34 cellular contexts compared by ENCODE assay signal in genomic region chrX:85327060-85327333, GRCh38. TPM values are rescaled to one million over a fixed set of nuclear protein-coding genes. Genes with fewer than 3 reads are reported as not detected.
"Had no signal": no experiment of that assay in that cellular context is flagged by ENCODE, and none has a peak within 500 bp of the region (broad histone marks: within the 10 kb centered on the region; RNA-seq: fewer than 3 reads in every experiment).

No MANE protein-coding gene starts in this region.

- H3K4me1 Mint-ChIP-seq: activated B cell treated with CpG ODN at 0.5 μM for 24 hours; activated CD4-positive, alpha-beta T cell treated with anti-CD3 and anti-CD28 coated beads, Interleukin-2, amount 10 ng/mL, durations not matched to agents 24 days and 14 days; activated naive CD8-positive, alpha-beta T cell treated with anti-CD3 and anti-CD28 coated beads for 36 hours; activated T-helper 17 cell treated with anti-CD3 and anti-CD28 coated beads, Interleukin-2, amount 50 U/mL, for 72 hours; brain; central memory CD8-positive, alpha-beta T cell had no signal

- ATAC-seq: activated CD8-positive, alpha-beta T cell treated with anti-CD3 and anti-CD28 coated beads for 36 hours; activated naive CD4-positive, alpha-beta T cell treated with anti-CD3 and anti-CD28 coated beads, Interleukin-2, amount 50 U/mL, for 72 hours; activated T-cell treated with anti-CD3 and anti-CD28 coated beads, Interleukin-2, amount 50 U/mL, for 4 hours; activated T-cell treated with anti-CD3 and anti-CD28 coated beads, Interleukin-2, amount 50 U/mL, for 72 hours; activated T-helper 17 cell treated with anti-CD3 and anti-CD28 coated beads, Interleukin-2, amount 50 U/mL, for 72 hours had no signal

- H3K9me3 Mint-ChIP-seq: activated B cell treated with CpG ODN at 0.5 μM for 24 hours; activated CD4-positive, alpha-beta T cell treated with anti-CD3 and anti-CD28 coated beads, Interleukin-2, amount 10 ng/mL, durations not matched to agents 24 days and 14 days; activated CD8-positive, alpha-beta T cell treated with anti-CD3 and anti-CD28 coated beads for 36 hours; activated naive CD4-positive, alpha-beta T cell treated with anti-CD3 and anti-CD28 coated beads for 36 hours; activated naive CD8-positive, alpha-beta T cell treated with anti-CD3 and anti-CD28 coated beads for 36 hours; activated T-helper 1 cell treated with anti-CD3 and anti-CD28 coated beads, Interleukin-12 subunit alpha, Interleukin-12 subunit beta, Interleukin-2, Interleukin-4 antibody, amounts not matched to agents 30 ng/mL and 10 ng/mL and 1 ng/mL, durations not matched to agents 14 hours and 24 hours and 36 hours had no signal

- H3K27ac Mint-ChIP-seq: activated B cell treated with CpG ODN at 0.5 μM for 24 hours; activated CD4-positive, alpha-beta memory T cell treated with anti-CD3 and anti-CD28 coated beads for 36 hours; activated CD4-positive, alpha-beta T cell treated with anti-CD3 and anti-CD28 coated beads, Interleukin-2, amount 10 ng/mL, durations not matched to agents 24 days and 14 days; activated CD8-positive, alpha-beta T cell treated with anti-CD3 and anti-CD28 coated beads for 36 hours; activated naive CD4-positive, alpha-beta T cell treated with anti-CD3 and anti-CD28 coated beads for 36 hours; activated naive CD4-positive, alpha-beta T cell treated with anti-CD3 and anti-CD28 coated beads, Interleukin-2, amount 50 U/mL, for 72 hours; activated naive CD8-positive, alpha-beta T cell treated with anti-CD3 and anti-CD28 coated beads for 36 hours; activated T-cell treated with anti-CD3 and anti-CD28 coated beads, Interleukin-2, amount 50 U/mL, for 72 hours; activated T-helper 1 cell treated with anti-CD3 and anti-CD28 coated beads, Interleukin-12 subunit alpha, Interleukin-12 subunit beta, Interleukin-2, Interleukin-4 antibody, amounts not matched to agents 30 ng/mL and 10 ng/mL and 1 ng/mL, durations not matched to agents 14 hours and 24 hours and 36 hours; activated T-helper 17 cell treated with anti-CD3 and anti-CD28 coated beads, Interleukin-2, amount 50 U/mL, for 72 hours; brain; T-helper 1 cell treated with Interleukin-12 subunit alpha and Interleukin-12 subunit beta and Interleukin-4 antibody, amounts not matched to agents 30 μg/mL and 1 μg/mL, for 36 hours; T-helper 2 cell treated with Interferon-gamma antibody and Interleukin-4, amounts not matched to agents 5 μg/mL and 100 μg/mL, for 36 hours had no signal

- H3K9me3 ChIP-seq: adrenal gland had no signal

- H3K4me3 Mint-ChIP-seq: activated B cell treated with CpG ODN at 0.5 μM for 24 hours; activated CD4-positive, alpha-beta memory T cell treated with anti-CD3 and anti-CD28 coated beads for 36 hours; activated CD4-positive, alpha-beta T cell treated with anti-CD3 and anti-CD28 coated beads, Interleukin-2, amount 10 ng/mL, durations not matched to agents 24 days and 14 days; activated CD8-positive, alpha-beta T cell treated with anti-CD3 and anti-CD28 coated beads for 36 hours; activated naive CD4-positive, alpha-beta T cell treated with anti-CD3 and anti-CD28 coated beads for 36 hours; activated naive CD8-positive, alpha-beta T cell treated with anti-CD3 and anti-CD28 coated beads for 36 hours; activated T-cell treated with anti-CD3 and anti-CD28 coated beads, Interleukin-2, amount 50 U/mL, for 4 hours; activated T-cell treated with anti-CD3 and anti-CD28 coated beads, Interleukin-2, amount 50 U/mL, for 72 hours; activated T-helper 1 cell treated with anti-CD3 and anti-CD28 coated beads, Interleukin-12 subunit alpha, Interleukin-12 subunit beta, Interleukin-2, Interleukin-4 antibody, amounts not matched to agents 30 ng/mL and 10 ng/mL and 1 ng/mL, durations not matched to agents 14 hours and 24 hours and 36 hours; activated T-helper 17 cell treated with anti-CD3 and anti-CD28 coated beads, Interleukin-2, amount 50 U/mL, for 72 hours; brain; central memory CD8-positive, alpha-beta T cell; T-helper 1 cell treated with Interleukin-12 subunit alpha and Interleukin-12 subunit beta and Interleukin-4 antibody, amounts not matched to agents 30 μg/mL and 1 μg/mL, for 36 hours; T-helper 2 cell treated with Interferon-gamma antibody and Interleukin-4, amounts not matched to agents 5 μg/mL and 100 μg/mL, for 36 hours had no signal

- DNase-seq: activated B cell treated with CpG ODN at 0.5 μM for 24 hours; activated CD4-positive, alpha-beta memory T cell treated with anti-CD3 and anti-CD28 coated beads for 36 hours; activated CD4-positive, alpha-beta T cell treated with anti-CD3 and anti-CD28 coated beads for 4 hours; activated CD4-positive, alpha-beta T cell treated with anti-CD3 and anti-CD28 coated beads, Interleukin-2, amount 10 ng/mL, durations not matched to agents 24 days and 14 days; activated CD4-positive, alpha-beta T cell treated with anti-CD3 and anti-CD28 coated beads, Interleukin-2, amount 50 U/mL, for 1 hour; activated CD4-positive, alpha-beta T cell treated with anti-CD3 and anti-CD28 coated beads, Interleukin-2, amount 50 U/mL, for 4 hours; activated CD8-positive, alpha-beta memory T cell treated with anti-CD3 and anti-CD28 coated beads, Interleukin-2, amount 50 U/mL, for 4 hours; activated CD8-positive, alpha-beta T cell treated with anti-CD3 and anti-CD28 coated beads for 36 hours; activated effector memory CD4-positive, alpha-beta T cell treated with anti-CD3 and anti-CD28 coated beads, Interleukin-2, amount 50 U/mL, for 16 hours; activated naive CD4-positive, alpha-beta T cell; activated naive CD4-positive, alpha-beta T cell treated with anti-CD3 and anti-CD28 coated beads for 36 hours; activated naive CD4-positive, alpha-beta T cell treated with anti-CD3 and anti-CD28 coated beads, Interleukin-2, amount 50 U/mL, for 16 hours; activated naive CD8-positive, alpha-beta T cell treated with anti-CD3 and anti-CD28 coated beads for 36 hours; activated T-cell treated with anti-CD3 and anti-CD28 coated beads for 4 hours; activated T-cell treated with anti-CD3 and anti-CD28 coated beads, Interleukin-2, amount 50 U/mL, for 1 hour; activated T-cell treated with anti-CD3 and anti-CD28 coated beads, Interleukin-2, amount 50 U/mL, for 4 hours; activated T-cell treated with anti-CD3 and anti-CD28 coated beads, Interleukin-2, amount 50 U/mL, for 72 hours; amniotic stem cell; cerebellar nuclear complex; T-helper 1 cell; T-helper 2 cell; T-helper 9 cell had no signal

- H3K36me3 ChIP-seq: adrenal gland, cardiac muscle cell had no signal

- H3K4me3 ChIP-seq: adrenal gland, cardiac muscle cell had no signal

- H3K27me3 ChIP-seq: cardiac muscle cell had no signal

- H3K27me3 Mint-ChIP-seq: activated B cell treated with CpG ODN at 0.5 μM for 24 hours; activated CD4-positive, alpha-beta memory T cell treated with anti-CD3 and anti-CD28 coated beads for 36 hours; activated CD4-positive, alpha-beta T cell treated with anti-CD3 and anti-CD28 coated beads, Interleukin-2, amount 10 ng/mL, durations not matched to agents 24 days and 14 days; activated CD8-positive, alpha-beta T cell treated with anti-CD3 and anti-CD28 coated beads for 36 hours; activated naive CD8-positive, alpha-beta T cell treated with anti-CD3 and anti-CD28 coated beads for 36 hours; activated T-helper 17 cell treated with anti-CD3 and anti-CD28 coated beads, Interleukin-2, amount 50 U/mL, for 72 hours; central memory CD8-positive, alpha-beta T cell had no signal

- H3K27ac ChIP-seq: adrenal gland, cardiac muscle cell, VCaP had no signal

- H3K4me1 ChIP-seq: adrenal gland had no signal

- H3K36me3 Mint-ChIP-seq: activated CD4-positive, alpha-beta memory T cell treated with anti-CD3 and anti-CD28 coated beads for 36 hours; activated naive CD4-positive, alpha-beta T cell treated with anti-CD3 and anti-CD28 coated beads, Interleukin-2, amount 50 U/mL, for 72 hours; activated naive CD8-positive, alpha-beta T cell treated with anti-CD3 and anti-CD28 coated beads for 36 hours; brain had no signal

RNA-seq across cellular contexts. Expression of gene POF1B, which starts 52.5 kb away (rescaled TPM):
- total RNA-seq: activated CD4-positive, alpha-beta T cell treated with anti-CD3 and anti-CD28 coated beads, Interleukin-2, amount 10 ng/mL, durations not matched to agents 24 days and 14 days; activated CD8-positive, alpha-beta memory T cell treated with anti-CD3 and anti-CD28 coated beads for 36 hours; activated CD8-positive, alpha-beta T cell treated with anti-CD3 and anti-CD28 coated beads for 36 hours; activated naive CD8-positive, alpha-beta T cell treated with anti-CD3 and anti-CD28 coated beads for 36 hours; astrocyte had no signal
- polyA plus RNA-seq: cardiac muscle cell had no signal
